Comparison of ENCODE assay signal across 12 cellular contexts in genomic region chr1:149846600-149847466, GRCh38. TPM values are rescaled to one million over a fixed set of nuclear protein-coding genes. Genes with fewer than 3 reads are reported as not detected.
DNase-seq lines count a peak whose midpoint lies in the region; ATAC-seq and TF ChIP-seq lines count a peak whose summit lies in the region.
"Had no signal": no experiment of that assay in that cellular context is flagged by ENCODE, and none has a peak within 500 bp of the region (broad histone marks: within the 10 kb centered on the region; RNA-seq: fewer than 3 reads in every experiment).

No MANE protein-coding gene starts in this region.

- peak overlapping the region; percentile 81 for H3K4me2 ChIP-seq in DOHH2 (ENCODE audit: low read length)

- ATAC-seq in HG03342 (IDR thresholded peaks at IDR 0.05; ENCODE audit: unreplicated experiment): no peak
- ATAC-seq in GM18909 (IDR thresholded peaks at IDR 0.05; ENCODE audit: poor library complexity, unreplicated experiment): no peak

- H3K4me3 ChIP-seq in DOHH2 (ENCODE audit: low read length): peak overlapping the region; percentile 38
- no peak overlapping the region for H3K4me3 ChIP-seq in H7 (ENCODE audit: insufficient read depth, low read depth, low read length)
- H3K4me3 ChIP-seq: esophagus squamous epithelium, prostate gland had no signal

- no peaks in the 10 kb centered on the region for H3K9me3 ChIP-seq in DOHH2 (ENCODE audit: control insufficient read depth, insufficient read depth, low read length)
- H3K9me3 ChIP-seq: esophagus squamous epithelium, prostate gland had no signal

- H3K9me2 ChIP-seq in DOHH2 (replicated peaks; ENCODE audit: control insufficient read depth, low read length): no peaks in the 10 kb centered on the region

- H4K20me1 ChIP-seq in DOHH2 (ENCODE audit: control insufficient read depth, insufficient read depth, low read depth, low read length): no peaks in the 10 kb centered on the region

- peaks cover 26% of the 10 kb centered on the region for H3F3A ChIP-seq in DOHH2 (ENCODE audit: control insufficient read depth, insufficient read depth)

- DNase-seq in RPMI8226 (peak; percentile 2), epithelial cell of prostate (ENCODE audit: low read depth, low spot score) (no peak), NCI-H524 (lab: John Stamatoyannopoulos, UW) (no peak), H7 (no peak)
- DNase-seq: esophagus squamous epithelium, KG1, NCI-H226 had no signal

- H3K4me1 ChIP-seq in DOHH2 (ENCODE audit: control insufficient read depth, low read length): peaks cover 52% of the 10 kb centered on the region

- H3K27me3 ChIP-seq in DOHH2 (ENCODE audit: control insufficient read depth, low read length) (no peaks in the 10 kb centered on the region), H7 (ENCODE audit: control insufficient read depth, insufficient read depth, low read length) (no peaks in the 10 kb centered on the region)
- H3K27me3 ChIP-seq: esophagus squamous epithelium had no signal

- H3K79me2 ChIP-seq in DOHH2 (ENCODE audit: control insufficient read depth, low read length): peaks cover 69% of the 10 kb centered on the region

- TF ChIP-seq CTCF in 22Rv1 (IDR thresholded peaks at IDR 0.05): no peak
- no peak for TF ChIP-seq CTCF in DOHH2 (IDR thresholded peaks at IDR 0.05; ENCODE audit: low read depth, low read length, poor library complexity, severe bottlenecking)

- H3K36me3 ChIP-seq in DOHH2 (ENCODE audit: control insufficient read depth, low read length) (peaks cover 47% of the 10 kb centered on the region), H7 (replicated peaks; ENCODE audit: control insufficient read depth, insufficient read depth, low read length) (no peaks in the 10 kb centered on the region)
- H3K36me3 ChIP-seq: prostate gland had no signal

- H3K27ac ChIP-seq in 22Rv1 (peak overlapping the region; percentile 96), DOHH2 (ENCODE audit: low read depth, low read length) (peak overlapping the region; percentile 82), epithelial cell of prostate (peak overlapping the region; percentile 72)
- H3K27ac ChIP-seq: prostate gland had no signal

RNA-seq across cellular contexts. Expression of gene BOLA1, which starts 52.5 kb away (rescaled TPM):
- 27.7 and 40.1 TPM in 2 replicates for total RNA-seq in H7 (2014; rRNA removed; shearing (Covaris generic))
